20 cellular contexts compared by ENCODE assay signal in genomic region chr3:4780545-4780957, GRCh38.
"Had no signal": no experiment of that assay in that cellular context is flagged by ENCODE, and none has a peak within 500 bp of the region (broad histone marks: within the 10 kb centered on the region; RNA-seq: fewer than 3 reads in every experiment).

No MANE protein-coding gene starts in this region.

- H3K9me3 Mint-ChIP-seq: activated CD4-positive, alpha-beta memory T cell treated with anti-CD3 and anti-CD28 coated beads, Interleukin-2, amount 10 ng/mL, durations not matched to agents 7 days and 5 days; activated naive CD4-positive, alpha-beta T cell treated with anti-CD3 and anti-CD28 coated beads, Interleukin-2, amount 10 ng/mL, durations not matched to agents 7 days and 5 days; activated T-helper 17 cell treated with anti-CD3 and anti-CD28 coated beads, Interleukin-2, amount 50 U/mL, for 72 hours; central memory CD8-positive, alpha-beta T cell; mesothelial cell of epicardium had no signal

- H3K27me3 ChIP-seq: body of pancreas, esophagus squamous epithelium, spleen had no signal

- H3K27ac ChIP-seq: body of pancreas had no signal

- H3K27me3 Mint-ChIP-seq: activated CD4-positive, alpha-beta memory T cell treated with anti-CD3 and anti-CD28 coated beads, Interleukin-2, amount 10 ng/mL, durations not matched to agents 7 days and 5 days; activated naive CD4-positive, alpha-beta T cell treated with anti-CD3 and anti-CD28 coated beads, Interleukin-2, amount 10 ng/mL, durations not matched to agents 7 days and 5 days; activated T-helper 17 cell treated with anti-CD3 and anti-CD28 coated beads, Interleukin-2, amount 50 U/mL, for 72 hours; central memory CD8-positive, alpha-beta T cell; progenitor cell of endocrine pancreas had no signal

- ATAC-seq: activated T-helper 17 cell treated with anti-CD3 and anti-CD28 coated beads, Interleukin-2, amount 50 U/mL, for 72 hours; body of pancreas; sciatic nerve had no signal

- H3K27ac Mint-ChIP-seq: activated CD4-positive, alpha-beta memory T cell treated with anti-CD3 and anti-CD28 coated beads, Interleukin-2, amount 10 ng/mL, durations not matched to agents 7 days and 5 days; activated naive CD4-positive, alpha-beta T cell treated with anti-CD3 and anti-CD28 coated beads, Interleukin-2, amount 10 ng/mL, durations not matched to agents 7 days and 5 days; activated T-helper 17 cell treated with anti-CD3 and anti-CD28 coated beads, Interleukin-2, amount 50 U/mL, for 72 hours; progenitor cell of endocrine pancreas had no signal

- DNase-seq: activated CD4-positive, alpha-beta memory T cell treated with anti-CD3 and anti-CD28 coated beads, Interleukin-2, amount 10 ng/mL, durations not matched to agents 7 days and 5 days; activated CD8-positive, alpha-beta memory T cell treated with anti-CD3 and anti-CD28 coated beads, Interleukin-2, amount 50 U/mL, for 48 hours; activated naive CD4-positive, alpha-beta T cell treated with anti-CD3 and anti-CD28 coated beads, Interleukin-2, amount 10 ng/mL, durations not matched to agents 7 days and 5 days; body of pancreas; esophagus squamous epithelium; foreskin melanocyte; head of caudate nucleus; islet precursor cell; nucleus accumbens; SHP77 treated with DMSO at 0.1 percent for 48 hours; spleen; stimulated activated CD4-positive, alpha-beta T cell treated with anti-CD3 and anti-CD28 coated beads, Interleukin-1b, Interleukin-23, amount 100 ng/mL, for 48 hours; stimulated activated naive CD4-positive, alpha-beta T cell; substantia nigra; trophoblast cell had no signal

- H3K9me3 ChIP-seq: body of pancreas, esophagus squamous epithelium, spleen had no signal

- H3K4me3 Mint-ChIP-seq: activated CD4-positive, alpha-beta memory T cell treated with anti-CD3 and anti-CD28 coated beads, Interleukin-2, amount 10 ng/mL, durations not matched to agents 7 days and 5 days; activated naive CD4-positive, alpha-beta T cell treated with anti-CD3 and anti-CD28 coated beads, Interleukin-2, amount 10 ng/mL, durations not matched to agents 7 days and 5 days; activated T-helper 17 cell treated with anti-CD3 and anti-CD28 coated beads, Interleukin-2, amount 50 U/mL, for 72 hours; central memory CD8-positive, alpha-beta T cell; mesothelial cell of epicardium had no signal

- H3K4me1 Mint-ChIP-seq: central memory CD8-positive, alpha-beta T cell had no signal
